In genomic region chr11:111344032-111344431, GRCh38 we compare ENCODE assay signal across 13 cellular contexts. TPM values are rescaled to one million over a fixed set of nuclear protein-coding genes. Genes with fewer than 3 reads are reported as not detected.
A peak's percentile ranks its signal among the peaks of the same experiment; 100 is the strongest.
DNase-seq lines count a peak whose midpoint lies in the region; ATAC-seq, FAIRE-seq and TF ChIP-seq lines count a peak whose summit lies in the region.
"Had no signal": no experiment of that assay in that cellular context is flagged by ENCODE, and none has a peak within 500 bp of the region (broad histone marks: within the 10 kb centered on the region; RNA-seq: fewer than 3 reads in every experiment).

No MANE protein-coding gene starts in this region.

- H3K4me3 ChIP-seq in adipocyte (ENCODE audit: low read length) (no peak overlapping the region), heart right ventricle (no peak overlapping the region), subcutaneous abdominal adipose tissue (ENCODE audit: low read depth in 1 of 5, low read length in 5 of 5) (no peak overlapping the region)

- DNase-seq in GM12891 (ENCODE audit: insufficient read length, low spot score), result no peak
- DNase-seq in adipocyte (ENCODE audit: low read depth), result peak; percentile 67
- DNase-seq in heart right ventricle, result peak in 1 of 2 donors; percentile 38
- no peak for DNase-seq in stimulated activated CD4-positive, alpha-beta T cell treated with anti-CD3 and anti-CD28 coated beads, Interleukin-15, amount 100 ng/mL, for 24 hours
- no peak for DNase-seq in SHP77 (lab: John Stamatoyannopoulos, UW)
- no peak for DNase-seq in activated CD4-positive, alpha-beta T cell treated with anti-CD3 and anti-CD28 coated beads, Interleukin-2, amount 50 U/mL, for 1 hour
- DNase-seq: DMS79 treated with DMSO at 0.1 percent for 48 hours, glutamatergic neuron, midbrain had no signal

- H3K36me3 ChIP-seq in adipocyte (ENCODE audit: control insufficient read depth, insufficient read depth, low read length, severe bottlenecking), result no peaks in the 10 kb centered on the region
- H3K36me3 ChIP-seq in heart right ventricle, result no peaks in the 10 kb centered on the region
- H3K36me3 ChIP-seq in subcutaneous abdominal adipose tissue (ENCODE audit: control insufficient read depth in 5 of 5, insufficient read depth in 5 of 5, low read length in 5 of 5), result no peaks in the 10 kb centered on the region

- ATAC-seq in heart right ventricle (peak in 7 of 8 donors; percentile 45 to 93 (median 69)), GM18868 (IDR thresholded peaks at IDR 0.05; ENCODE audit: unreplicated experiment) (no peak)

- intact Hi-C loops in heart right ventricle (cut with DNase I), result no loop called here

- TF ChIP-seq POLR2A in GM12891 (IDR thresholded peaks at IDR 0.05; ENCODE audit: low read depth, low read length), result no peak

- H3K4me1 ChIP-seq in adipocyte (ENCODE audit: control insufficient read depth, insufficient read depth, low read length) (peaks cover 25% of the 10 kb centered on the region), heart right ventricle (peaks cover 0 to 4% (median 0%) of the 10 kb centered on the region in 9 donors), subcutaneous abdominal adipose tissue (ENCODE audit: control insufficient read depth in 5 of 5, insufficient read depth in 5 of 5, low read length in 5 of 5) (peaks cover 0 to 17% (median 3%) of the 10 kb centered on the region in 5 donors)

- no peak for TF ChIP-seq CTCF in heart right ventricle (IDR thresholded peaks at IDR 0.05)

- peak; percentile 38 for FAIRE-seq in GM12891 (lab: Jason Lieb, UNC)
- FAIRE-seq: TTC549 had no signal

- H3K9me3 ChIP-seq in adipocyte (ENCODE audit: control insufficient read depth, low read length) (peaks cover 9% of the 10 kb centered on the region), heart right ventricle (peaks cover 0 to 19% (median 8%) of the 10 kb centered on the region in 11 donors), subcutaneous abdominal adipose tissue (ENCODE audit: control insufficient read depth in 5 of 5, low read length in 5 of 5) (peaks cover 0 to 3% (median 0%) of the 10 kb centered on the region in 5 donors)

- H3K27me3 ChIP-seq in adipocyte (replicated peaks; ENCODE audit: control insufficient read depth, insufficient read depth, low read length) (no peaks in the 10 kb centered on the region), heart right ventricle (no peaks in the 10 kb centered on the region), subcutaneous abdominal adipose tissue (ENCODE audit: control insufficient read depth in 5 of 5, insufficient read depth in 4 of 5, low read length in 5 of 5) (no peaks in the 10 kb centered on the region)

- 67 to 70% methylated on average over 3 of the region's 3 CpGs for WGBS in heart right ventricle, 2 donors

- H3K27ac ChIP-seq in heart right ventricle (no peak overlapping the region), subcutaneous abdominal adipose tissue (ENCODE audit: low read depth, low read length) (peak overlapping the region; percentile 6)

- H3K9ac ChIP-seq in adipocyte (ENCODE audit: low read length) (no peak overlapping the region), subcutaneous abdominal adipose tissue (ENCODE audit: low read length in 5 of 5) (no peak overlapping the region)

TF ChIP-seq in GM12891, 5 proteins besides CTCF, POLR2A, EP300 and RAD21:
- no peak for TF ChIP-seq PAX5 (IDR thresholded peaks at IDR 0.05; ENCODE audit: insufficient read depth, low read length, severe bottlenecking)
- TF ChIP-seq SPI1 (IDR thresholded peaks at IDR 0.05; ENCODE audit: low read depth, low read length), result no peak
- no peak for TF ChIP-seq POU2F2 (IDR thresholded peaks at IDR 0.05; ENCODE audit: low read depth, low read length)
- no peak for TF ChIP-seq POLR2AphosphoS5 (IDR thresholded peaks at IDR 0.05; ENCODE audit: low read depth, low read length)
- TF ChIP-seq TAF1 (IDR thresholded peaks at IDR 0.05; ENCODE audit: low read depth, low read length), result no peak
TF ChIP-seq in GM12891: peak in this region for 0.

RNA-seq across cellular contexts. Expression of gene POU2AF1, which starts 35.0 kb away (rescaled TPM):
- 136 TPM for polyA plus RNA-seq in GM12891 (2012; ENCODE audit: low read depth, missing spikeins)
- 1 to 10 TPM in 2 of 10 donors, under 1 TPM in 5, not detected in 3; 0.07 to 1.8 (median 0.11) TPM for total RNA-seq in heart right ventricle
- under 1 TPM; 0.15 to 0.30 TPM for polyA plus RNA-seq in heart right ventricle
- total RNA-seq: skeletal muscle tissue had no signal

RNA-seq across cellular contexts. Expression of gene POU2AF3, which starts 45.7 kb away (rescaled TPM):
- polyA plus RNA-seq in GM12891 (2012; ENCODE audit: low read depth, missing spikeins), result 0.44 TPM
- total RNA-seq in heart right ventricle, result under 1 TPM in 6 of 10 donors, not detected in 4; 0.18 to 0.45 (median 0.34) TPM
- polyA plus RNA-seq in heart right ventricle, result 1 to 10 TPM in 1 of 2 donors, under 1 TPM in 1; 0.35 to 2.0 TPM
